In the genomic region with DNA sequence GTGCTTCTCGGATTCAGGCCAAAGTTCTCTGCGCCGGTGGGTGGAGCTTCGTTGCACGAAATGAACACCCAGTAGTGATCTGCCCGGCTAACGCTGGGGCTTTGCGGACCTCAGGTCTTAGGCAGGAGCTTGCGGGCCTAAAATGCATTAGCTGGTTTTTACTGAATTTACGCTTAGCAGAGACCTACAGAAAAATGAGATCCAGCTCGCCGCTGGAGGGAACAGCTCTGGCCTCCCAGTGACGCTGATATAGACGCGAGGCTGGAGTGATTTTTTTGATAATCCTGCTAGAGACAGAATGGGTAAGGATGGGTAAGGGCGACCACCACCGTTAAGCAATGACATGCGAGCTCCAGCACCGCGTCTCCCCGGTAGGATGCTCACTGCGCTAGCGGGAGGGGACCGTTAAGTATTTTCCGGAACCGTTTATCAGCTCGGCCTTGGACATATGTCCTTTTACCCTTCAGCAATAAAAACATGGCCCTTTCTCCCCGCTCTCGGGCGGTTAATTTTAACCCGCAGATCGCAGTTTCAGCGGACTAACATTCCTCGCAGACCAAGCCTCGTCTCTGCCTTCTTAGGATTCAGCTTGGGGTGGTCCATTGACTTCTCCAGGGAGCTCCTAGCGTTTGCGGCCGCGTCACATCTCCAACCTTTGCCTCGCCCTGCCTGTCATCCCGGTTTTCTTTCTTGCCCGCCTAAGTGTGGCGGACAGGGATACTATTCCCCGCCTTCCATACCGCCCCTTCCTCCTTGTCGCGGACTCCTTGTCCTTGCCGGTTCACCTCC, we compare ENCODE assay signal across 8 cellular contexts.
DNase-seq lines count a peak whose midpoint lies in the region; ATAC-seq and TF ChIP-seq lines count a peak whose summit lies in the region.

No MANE protein-coding gene starts in this region.

- no peak for TF ChIP-seq POLR2A in prostate gland (IDR thresholded peaks at IDR 0.05)

- H3K4me3 Mint-ChIP-seq in activated naive CD8-positive, alpha-beta T cell = peak overlapping the region; percentile 48

- no peaks in the 10 kb centered on the region for H3K9me3 ChIP-seq in tibial artery
- no peaks in the 10 kb centered on the region for H3K9me3 ChIP-seq in prostate gland

- H3K27ac ChIP-seq in tibial artery (no peak overlapping the region), prostate gland (no peak overlapping the region)

- H3K27me3 Mint-ChIP-seq in activated naive CD8-positive, alpha-beta T cell = peaks cover 70% of the 10 kb centered on the region

- peaks cover 0 to 47% of the 10 kb centered on the region in 2 donors for H3K27me3 ChIP-seq in tibial artery
- no peaks in the 10 kb centered on the region for H3K27me3 ChIP-seq in prostate gland (replicated peaks; ENCODE audit: insufficient read depth)

- peak; percentile 20 for DNase-seq in ACHN
- DNase-seq in HFF-Myc (ENCODE audit: extremely low read depth, low read depth) = no peak
- DNase-seq in inferior parietal cortex (ENCODE audit: extremely low spot score) = peak; percentile 39
- DNase-seq in tibial artery = no peak
- no peak for DNase-seq in D341Med (ENCODE audit: low spot score)
- no peak for DNase-seq in prostate gland (ENCODE audit: low spot score)

- H3K36me3 ChIP-seq in tibial artery (no peaks in the 10 kb centered on the region), prostate gland (no peaks in the 10 kb centered on the region)

- peak overlapping the region; percentile 41 for H3K4me3 ChIP-seq in HFF-Myc (replicated peaks; ENCODE audit: low read depth, low read length)
- peak overlapping the region; percentile 12 to 25 for H3K4me3 ChIP-seq in tibial artery
- peak overlapping the region in 1 of 2 donors; percentile 17 for H3K4me3 ChIP-seq in prostate gland

- no peak for TF ChIP-seq CTCF in HFF-Myc (IDR thresholded peaks at IDR 0.05; ENCODE audit: low read depth, low read length, missing control alignments)
- no peak for TF ChIP-seq CTCF in tibial artery (IDR thresholded peaks at IDR 0.05)
- TF ChIP-seq CTCF in prostate gland (IDR thresholded peaks at IDR 0.05) = no peak

- H3K4me1 Mint-ChIP-seq in activated naive CD8-positive, alpha-beta T cell (ENCODE audit: low read depth) = peaks cover 19% of the 10 kb centered on the region

- H3K4me1 ChIP-seq in tibial artery (peaks cover 0 to 11% (median 3%) of the 10 kb centered on the region in 4 donors), prostate gland (replicated peaks) (no peaks in the 10 kb centered on the region)

- in situ Hi-C loops in ACHN (cut with HindIII; ENCODE audit: low pct_ligation_motif_present, low pct_unique_long_range_greater_than_20kb, low sequenced_read_pairs) = no loop called here

- intact Hi-C loops in tibial artery (cut with DNase I; ENCODE audit: low total_unique reads) = no loop called here
- intact Hi-C loops in prostate gland (cut with DNase I) = no loop called here

- H3K9me3 Mint-ChIP-seq in activated naive CD8-positive, alpha-beta T cell (ENCODE audit: low read depth) = no peaks in the 10 kb centered on the region

- 2% methylated on average over 48 of the region's 48 CpGs for WGBS in prostate gland

- no peak overlapping the region for H3K27ac Mint-ChIP-seq in activated naive CD8-positive, alpha-beta T cell

- no peak for ATAC-seq in GM19397 (IDR thresholded peaks at IDR 0.05; ENCODE audit: unreplicated experiment)

- H3K36me3 Mint-ChIP-seq in activated naive CD8-positive, alpha-beta T cell = no peaks in the 10 kb centered on the region

Comparison
In these comparisons a context has a peak if more than half of its experiments do, and no peak if none do; other contexts are left out.
1. DNase-seq: peak in ACHN (single experiment) and inferior parietal cortex (single experiment); none in HFF-Myc (single experiment), tibial artery (0 of 2), D341Med (single experiment) and prostate gland (single experiment).